ENCODE assay signal across 8 cellular contexts in genomic region chr6:33316603-33317417, GRCh38. TPM values are rescaled to one million over a fixed set of nuclear protein-coding genes. Genes with fewer than 3 reads are reported as not detected.
DNase-seq lines count a peak whose midpoint lies in the region; ATAC-seq, FAIRE-seq and TF ChIP-seq lines count a peak whose summit lies in the region.

No MANE protein-coding gene starts in this region.

- 68 to 72% methylated on average over 19 of the region's 19 CpGs for WGBS in heart right ventricle, 2 donors

- H3K4me3 Mint-ChIP-seq in WTC11, result peak overlapping the region; percentile 71

- peak overlapping the region; percentile 58 for H3K4me3 ChIP-seq in HEK293 (ENCODE audit: low read depth, low read length)
- peak overlapping the region in 9 of 10 donors; percentile 37 to 73 (median 63) for H3K4me3 ChIP-seq in heart right ventricle
- peak overlapping the region; percentile 90 for H3K4me3 ChIP-seq in skeletal muscle satellite cell (ENCODE audit: low read length)

- peak overlapping the region; percentile 91 for H3K27ac Mint-ChIP-seq in WTC11

- H3K36me3 ChIP-seq in HEK293 (ENCODE audit: control insufficient read depth in 2 of 2, insufficient read depth in 1 of 2, low read length in 2 of 2) (peaks cover 14 to 41% of the 10 kb centered on the region in 2 experiments), heart right ventricle (peaks cover 0 to 43% (median 17%) of the 10 kb centered on the region in 9 donors), skeletal muscle satellite cell (ENCODE audit: insufficient read depth, low read length) (peaks cover 27% of the 10 kb centered on the region)

- H3K27ac ChIP-seq in HEK293 (ENCODE audit: extremely low read depth, low read depth, low read length), result no peak overlapping the region
- peak overlapping the region in 9 of 10 donors; percentile 75 to 93 (median 86) for H3K27ac ChIP-seq in heart right ventricle

- peaks cover 65% of the 10 kb centered on the region for H3K4me1 Mint-ChIP-seq in WTC11

- TF ChIP-seq CTCF in HEK293 (tag by site-specific recombination; IDR thresholded peaks at IDR 0.05) (no peak), WTC11 (IDR thresholded peaks at IDR 0.05) (no peak), heart right ventricle (IDR thresholded peaks at IDR 0.05) (no peak)

- peaks cover 22% of the 10 kb centered on the region for H3K4me1 ChIP-seq in HEK293 (ENCODE audit: control insufficient read depth, insufficient read depth, low read length)
- H3K4me1 ChIP-seq in heart right ventricle, result peaks cover 17 to 75% (median 68%) of the 10 kb centered on the region in 9 donors
- H3K4me1 ChIP-seq in skeletal muscle satellite cell (ENCODE audit: control insufficient read depth, insufficient read depth, low read length), result peaks cover 61% of the 10 kb centered on the region

- no peak for FAIRE-seq in RCC 7860 (lab: Jason Lieb, UNC)

- DNase-seq in WTC11 (ENCODE audit: low spot score) (no peak), heart right ventricle (peak in 1 of 2 donors; percentile 57), RCC 7860 (ENCODE audit: low spot score) (no peak)
- no peak for DNase-seq in stimulated activated CD4-positive, alpha-beta T cell treated with anti-CD3 and anti-CD28 coated beads, Interleukin-4, amount 100 ng/mL, for 1 hour

- intact Hi-C loops in heart right ventricle (cut with DNase I), result loop anchor here in 5 of 10 donors (2.0 to 10.0 kb wide), 3 partner anchors 18 to 98 kb away; partner anchors contain the start of genes CUTA (in 2 of the 5), PHF1 (in 2 of the 5), RGL2 (in 2 of the 5) and RPS18 (in 1 of the 5)

- H3K27me3 ChIP-seq in heart right ventricle (no peaks in the 10 kb centered on the region), skeletal muscle satellite cell (ENCODE audit: control insufficient read depth, insufficient read depth, low read length) (no peaks in the 10 kb centered on the region)

- no peaks in the 10 kb centered on the region; the same call in 1 of the 2 replicates for H3K27me3 Mint-ChIP-seq in WTC11 (ENCODE audit: low read depth)

- no peaks in the 10 kb centered on the region for H3K9me3 Mint-ChIP-seq in WTC11

- peak overlapping the region; percentile 77 for H3K4me2 ChIP-seq in skeletal muscle satellite cell (ENCODE audit: low read length)

- H3K36me3 Mint-ChIP-seq in WTC11, result peaks cover 21% of the 10 kb centered on the region

- no peak overlapping the region for H3K9ac ChIP-seq in skeletal muscle satellite cell (ENCODE audit: low read depth, low read length)

- POLR2A ChIA-PET in HEK293 (lab: Yijun Ruan, JAX) (interaction anchor here (0.6 to 3.3 kb wide), 18 partner anchors 9 to 395 kb away, joined by 3 to 57 read pairs (median 5); partner anchors contain the start of genes B3GALT4, PFDN6, PHF1 and RGL2), WTC11 (lab: Charles Lee) (interaction anchor here (1.0 to 1.9 kb wide), 3 partner anchors 28 to 133 kb away, joined by 3 to 8 read pairs (median 6); no protein-coding TSS in a partner anchor)

- CTCF ChIA-PET in HEK293 (lab: Yijun Ruan, JAX) (interaction anchor here (1.0 to 2.8 kb wide), 3 partner anchors 17 to 37 kb away, joined by 3 to 14 read pairs (median 10); partner anchors contain the start of gene RGL2), WTC11 (lab: Charles Lee) (interaction anchor here (0.9 to 2.5 kb wide), 11 partner anchors 17 to 1168 kb away, joined by 3 to 16 read pairs (median 5); partner anchors contain the start of genes B3GALT4, CUTA, PFDN6 and RPS18)

- H3K9me3 ChIP-seq in HEK293 (ENCODE audit: control insufficient read depth, insufficient read depth, low read depth, low read length), result no peaks in the 10 kb centered on the region
- no peaks in the 10 kb centered on the region for H3K9me3 ChIP-seq in heart right ventricle
- no peaks in the 10 kb centered on the region for H3K9me3 ChIP-seq in skeletal muscle satellite cell (replicated peaks; ENCODE audit: low read length)

- ATAC-seq in WTC11, result no peak
- peak in 1 of 8 donors; percentile 4 for ATAC-seq in heart right ventricle
- no peak for ATAC-seq in GM18502 (IDR thresholded peaks at IDR 0.05; ENCODE audit: poor library complexity, unreplicated experiment)
- no peak for ATAC-seq in HG02678 (IDR thresholded peaks at IDR 0.05; ENCODE audit: unreplicated experiment)

TF ChIP-seq in HEK293, 187 proteins besides CTCF, POLR2A, EP300 and RAD21 (continues in another document):
- TF ChIP-seq HOXD13 (CRISPR knock-in tag; IDR thresholded peaks at IDR 0.05; ENCODE audit: borderline replicate concordance), result no peak
- peak; percentile 95; the same call in 1 of the 2 replicates for TF ChIP-seq KLF9 (tag by site-specific recombination; IDR thresholded peaks at IDR 0.05; ENCODE audit: low read depth)
- TF ChIP-seq ZBTB8A (tag by site-specific recombination; IDR thresholded peaks at IDR 0.05), result peak; percentile 8; the same call in 1 of the 2 replicates
- TF ChIP-seq MEIS1 (CRISPR knock-in tag; IDR thresholded peaks at IDR 0.05; ENCODE audit: borderline replicate concordance), result no peak
- 0 out of 2 replicates have a peak, but pooled peaks have one; percentile 13 for TF ChIP-seq ZBTB17 (tag by site-specific recombination; IDR thresholded peaks at IDR 0.05)
- no peak for TF ChIP-seq ZBTB44 (tag by site-specific recombination; IDR thresholded peaks at IDR 0.05)

TF ChIP-seq in WTC11, 78 proteins besides CTCF, POLR2A, EP300 and RAD21 (continues in another document):
- TF ChIP-seq ZBTB43 (CRISPR knock-in tag; IDR thresholded peaks at IDR 0.05), result no peak
- TF ChIP-seq ESRRA (CRISPR knock-in tag; IDR thresholded peaks at IDR 0.05; ENCODE audit: borderline replicate concordance), result no peak
- TF ChIP-seq PREB (CRISPR knock-in tag; IDR thresholded peaks at IDR 0.05; ENCODE audit: borderline replicate concordance), result no peak
- no peak for TF ChIP-seq STAT6 (CRISPR knock-in tag; conservative IDR thresholded peaks at IDR 0.05; ENCODE audit: low read depth)
- TF ChIP-seq ZNF219 (CRISPR knock-in tag; IDR thresholded peaks at IDR 0.05; ENCODE audit: borderline replicate concordance), result no peak

RNA-seq across cellular contexts. Expression of gene ZBTB22, which starts 0.7 kb away (rescaled TPM):
- total RNA-seq in WTC11 (2021) (11.6 to 14.7 TPM (median 13.7 TPM) in 3 replicates), heart right ventricle (10 to 100 TPM; 11.7 to 19.8 (median 14.3) TPM)
- polyA plus RNA-seq in heart right ventricle, result 10 to 100 TPM in 1 of 2 donors, 1 to 10 TPM in 1; 4.7 to 10.6 TPM
- total RNA-seq in skeletal muscle satellite cell (2012; rRNA removed), result 5.9 and 7.6 TPM in 2 replicates

RNA-seq across cellular contexts. Expression of gene TAPBP, which starts 2.9 kb away (rescaled TPM):
- total RNA-seq in WTC11 (2021), result 43.5 to 50.2 TPM (median 49.3 TPM) in 3 replicates
- 100 to 1,000 TPM in 2 of 10 donors, 10 to 100 TPM in 8; 71.9 to 242 (median 86.7) TPM for total RNA-seq in heart right ventricle
- 10 to 100 TPM; 20.6 to 49.7 TPM for polyA plus RNA-seq in heart right ventricle
- total RNA-seq in skeletal muscle satellite cell (2012; rRNA removed), result 75.8 and 86.9 TPM in 2 replicates

RNA-seq across cellular contexts. Expression of gene DAXX, which starts 5.9 kb away (rescaled TPM):
- total RNA-seq in WTC11 (2021) (61.8 to 67.2 TPM (median 65.1 TPM) in 3 replicates), heart right ventricle (10 to 100 TPM; 10.3 to 24.0 (median 15.9) TPM)
- 10 to 100 TPM; 15.7 to 24.8 TPM for polyA plus RNA-seq in heart right ventricle
- total RNA-seq in skeletal muscle satellite cell (2012; rRNA removed), result 46.5 and 52.2 TPM in 2 replicates

RNA-seq across cellular contexts. Expression of gene RGL2, which starts 18.1 kb away (rescaled TPM):
- 72.6 to 79.7 TPM (median 77.1 TPM) in 3 replicates for total RNA-seq in WTC11 (2021)
- total RNA-seq in heart right ventricle, result 10 to 100 TPM; 40.7 to 79.8 (median 50.4) TPM
- polyA plus RNA-seq in heart right ventricle, result 10 to 100 TPM; 51.8 to 68.4 TPM
- 13.2 and 17.0 TPM in 2 replicates for total RNA-seq in skeletal muscle satellite cell (2012; rRNA removed)

RNA-seq across cellular contexts. Expression of gene PFDN6, which starts 27.4 kb away (rescaled TPM):
- 83.3 to 95.7 TPM (median 85.6 TPM) in 3 replicates for total RNA-seq in WTC11 (2021)
- 10 to 100 TPM; 31.7 to 58.3 (median 40.2) TPM for total RNA-seq in heart right ventricle
- polyA plus RNA-seq in heart right ventricle, result 100 to 1,000 TPM; 248 to 448 TPM
- total RNA-seq in skeletal muscle satellite cell (2012; rRNA removed), result 43.2 and 46.1 TPM in 2 replicates
